In genomic region chr1:1771096-1771495, GRCh38 we compare ENCODE assay signal across 13 cellular contexts. TPM values are rescaled to one million over a fixed set of nuclear protein-coding genes. Genes with fewer than 3 reads are reported as not detected.
DNase-seq lines count a peak whose midpoint lies in the region; ATAC-seq and TF ChIP-seq lines count a peak whose summit lies in the region.
"Had no signal": no experiment of that assay in that cellular context is flagged by ENCODE, and none has a peak within 500 bp of the region (broad histone marks: within the 10 kb centered on the region; RNA-seq: fewer than 3 reads in every experiment).

No MANE protein-coding gene starts in this region.

- H3K27me3 ChIP-seq in CD4-positive, alpha-beta T cell (ENCODE audit: control insufficient read depth, insufficient read depth, low read length), result no peaks in the 10 kb centered on the region
- no peaks in the 10 kb centered on the region for H3K27me3 ChIP-seq in HAP-1 (ENCODE audit: low read depth)
- H3K27me3 ChIP-seq: BLaER1 treated with 17β-estradiol and CSF1 and Interleukin-3, amounts not matched to agents 10 nM and 100 nM had no signal

- no peaks in the 10 kb centered on the region for H3K27me3 Mint-ChIP-seq in CD4-positive, alpha-beta T cell
- no peaks in the 10 kb centered on the region for H3K27me3 Mint-ChIP-seq in WTC11 (ENCODE audit: low read depth)
- H3K27me3 Mint-ChIP-seq in endothelial cell (ENCODE audit: unreplicated experiment), result peaks cover 2% of the 10 kb centered on the region
- H3K27me3 Mint-ChIP-seq in progenitor cell of endocrine pancreas, result no peaks in the 10 kb centered on the region

- intact Hi-C loops in CD4-positive, alpha-beta T cell (cut with DNase I, micrococcal nuclease), result no loop called here

- in situ Hi-C loops in HAP-1 (cut with MboI; ENCODE audit: low sequenced_read_pairs), result no loop called here

- H3K36me3 Mint-ChIP-seq in CD4-positive, alpha-beta T cell (ENCODE audit: low read depth), result peaks cover 46% of the 10 kb centered on the region
- H3K36me3 Mint-ChIP-seq in WTC11 (peaks cover 43% of the 10 kb centered on the region), endothelial cell (ENCODE audit: low read depth, unreplicated experiment) (peaks cover 13% of the 10 kb centered on the region), progenitor cell of endocrine pancreas (ENCODE audit: insufficient read depth) (peaks cover 33% of the 10 kb centered on the region)

- H3K9me3 Mint-ChIP-seq in CD4-positive, alpha-beta T cell, result peaks cover 3% of the 10 kb centered on the region
- H3K9me3 Mint-ChIP-seq in WTC11 (peaks cover 11% of the 10 kb centered on the region), endothelial cell (ENCODE audit: unreplicated experiment) (no peaks in the 10 kb centered on the region), progenitor cell of endocrine pancreas (ENCODE audit: low read depth) (peaks cover 13% of the 10 kb centered on the region)

- H3K4me1 Mint-ChIP-seq in CD4-positive, alpha-beta T cell (ENCODE audit: low read depth), result peaks cover 16% of the 10 kb centered on the region
- H3K4me1 Mint-ChIP-seq in WTC11, result peaks cover 10% of the 10 kb centered on the region
- H3K4me1 Mint-ChIP-seq in endothelial cell (ENCODE audit: unreplicated experiment), result peaks cover 6% of the 10 kb centered on the region
- peaks cover 12% of the 10 kb centered on the region for H3K4me1 Mint-ChIP-seq in progenitor cell of endocrine pancreas (ENCODE audit: low read depth)

- H3K27ac Mint-ChIP-seq in CD4-positive, alpha-beta T cell, result no peak overlapping the region
- H3K27ac Mint-ChIP-seq in WTC11, result no peak overlapping the region
- no peak overlapping the region for H3K27ac Mint-ChIP-seq in endothelial cell (ENCODE audit: unreplicated experiment)
- peak overlapping the region; percentile 59 for H3K27ac Mint-ChIP-seq in progenitor cell of endocrine pancreas

- H3K4me3 ChIP-seq in HAP-1, result no peak overlapping the region

- no peak for DNase-seq in CD4-positive, alpha-beta T cell
- DNase-seq in WTC11 (ENCODE audit: low spot score) (no peak), endothelial cell (ENCODE audit: low spot score) (no peak), progenitor cell of endocrine pancreas (ENCODE audit: low spot score, unreplicated experiment) (no peak), NCI-H1436 (lab: John Stamatoyannopoulos, UW) (no peak), HAP-1 (ENCODE audit: low spot score in 2 of 2) (no peak), NCI-H748 treated with DMSO at 0.1 percent for 48 hours (lab: John Stamatoyannopoulos, UW) (no peak)
- DNase-seq: 8988T, Caco-2, GOT3, H7 had no signal

- peaks cover 8% of the 10 kb centered on the region for H3K4me1 ChIP-seq in HAP-1
- H3K4me1 ChIP-seq: Caco-2 had no signal

- TF ChIP-seq CTCF in CD4-positive, alpha-beta T cell (IDR thresholded peaks at IDR 0.05), result no peak
- TF ChIP-seq CTCF in WTC11 (IDR thresholded peaks at IDR 0.05) (no peak), endothelial cell (IDR thresholded peaks at IDR 0.05; ENCODE audit: unreplicated experiment) (no peak), progenitor cell of endocrine pancreas (IDR thresholded peaks at IDR 0.05; ENCODE audit: unreplicated experiment) (no peak)

- H3K9me3 ChIP-seq in CD4-positive, alpha-beta T cell (ENCODE audit: control insufficient read depth, low read length), result no peaks in the 10 kb centered on the region
- peaks cover 10% of the 10 kb centered on the region for H3K9me3 ChIP-seq in HAP-1

- no peak for ATAC-seq in CD4-positive, alpha-beta T cell (ENCODE audit: poor library complexity)
- no peak for ATAC-seq in WTC11

- H3K27ac ChIP-seq in CD4-positive, alpha-beta T cell (ENCODE audit: low read depth, low read length), result no peak overlapping the region
- H3K27ac ChIP-seq: BLaER1 treated with 17β-estradiol and CSF1 and Interleukin-3, amounts not matched to agents 10 nM and 100 nM; HL-60 had no signal

- CTCF ChIA-PET in CD4-positive, alpha-beta T cell (lab: Charles Lee), result no interaction called here
- CTCF ChIA-PET in WTC11 (lab: Charles Lee), result interaction anchor here (0.7 kb wide), 1 partner anchor 92 kb away, joined by 3 read pairs; no protein-coding TSS in a partner anchor

- POLR2A ChIA-PET in CD4-positive, alpha-beta T cell (lab: Charles Lee), result no interaction called here
- POLR2A ChIA-PET in WTC11 (lab: Charles Lee), result no interaction called here

- peaks cover 43% of the 10 kb centered on the region for H3K36me3 ChIP-seq in HAP-1 (replicated peaks)

- H3K4me3 Mint-ChIP-seq in CD4-positive, alpha-beta T cell, result peak overlapping the region; percentile 39
- H3K4me3 Mint-ChIP-seq in WTC11 (no peak overlapping the region), endothelial cell (ENCODE audit: unreplicated experiment) (peak overlapping the region; percentile 3), progenitor cell of endocrine pancreas (ENCODE audit: low read depth) (no peak overlapping the region)

TF ChIP-seq in WTC11, 78 proteins besides CTCF, POLR2A, EP300 and RAD21:
- TF ChIP-seq HMGA2 (CRISPR knock-in tag; IDR thresholded peaks at IDR 0.05) (peak; percentile 26; the same call in 1 of the 2 replicates), ZNF425 (CRISPR knock-in tag; conservative IDR thresholded peaks at IDR 0.05) (no peak)

RNA-seq across cellular contexts. Expression of gene NADK, which starts 7.2 kb away (rescaled TPM):
- 10 to 100 TPM; 19.9 to 25.1 TPM for total RNA-seq in CD4-positive, alpha-beta T cell
- total RNA-seq in WTC11 (2021) (106 to 124 TPM (median 119 TPM) in 3 replicates), endothelial cell (ENCODE audit: unreplicated experiment) (85.4 TPM), progenitor cell of endocrine pancreas (86.6 and 87.8 TPM in 2 replicates)

RNA-seq across cellular contexts. Expression of gene CDK11A, which starts 46.9 kb away (rescaled TPM):
- total RNA-seq in CD4-positive, alpha-beta T cell, result 100 to 1,000 TPM; 206 to 217 TPM
- total RNA-seq in WTC11 (2021), result 47.8 to 54.7 TPM (median 52.0 TPM) in 3 replicates
- 109 TPM for total RNA-seq in endothelial cell (ENCODE audit: unreplicated experiment)
- 56.1 and 59.4 TPM in 2 replicates for total RNA-seq in progenitor cell of endocrine pancreas

Comparison
In these comparisons a context has a peak if more than half of its experiments do, and no peak if none do; other contexts are left out.
1. H3K4me3 Mint-ChIP-seq: peak in CD4-positive, alpha-beta T cell (single experiment) and endothelial cell (single experiment); none in WTC11 (single experiment) and progenitor cell of endocrine pancreas (single experiment).